10 cellular contexts compared by ENCODE assay signal in the genomic region with DNA sequence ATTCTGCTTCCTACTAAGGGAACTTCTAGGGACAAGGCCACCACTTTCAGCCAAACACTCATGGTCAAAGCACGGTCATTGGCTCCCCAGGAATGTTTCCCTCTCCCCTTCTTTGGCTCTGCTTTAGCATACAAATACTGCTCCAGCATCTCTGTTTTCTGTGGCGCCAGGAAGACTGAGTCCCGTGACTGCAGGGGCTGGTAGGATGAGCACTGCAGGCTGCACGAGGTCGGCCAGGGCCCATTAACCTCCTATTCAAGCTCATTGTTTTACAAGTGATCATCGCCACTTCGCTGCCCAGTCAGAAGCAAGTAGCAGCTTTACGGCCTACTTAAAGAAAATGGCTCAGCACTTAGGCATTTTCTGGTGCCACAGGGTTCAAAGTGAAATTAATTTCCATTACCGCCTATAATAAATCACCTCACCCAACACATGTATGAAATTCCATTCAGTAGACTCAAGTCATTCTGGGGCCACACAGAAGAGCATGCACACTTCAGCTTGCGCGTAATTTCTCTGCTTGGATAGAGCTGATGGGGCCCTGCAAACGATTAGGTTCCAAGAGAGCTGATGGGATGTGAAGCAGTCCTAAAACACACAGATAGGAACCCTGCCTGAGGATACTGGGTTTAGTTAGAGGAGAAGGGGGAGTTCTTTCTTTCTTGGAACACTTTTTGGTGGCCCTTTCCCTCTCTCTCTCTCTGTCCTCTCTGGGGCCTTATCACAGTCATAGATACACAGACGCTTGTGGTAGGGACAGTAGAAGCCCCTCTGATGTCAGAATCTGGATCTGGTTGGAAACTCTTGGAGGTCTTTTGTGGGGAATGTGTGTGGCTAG.
DNase-seq lines count a peak whose midpoint lies in the region; TF ChIP-seq lines count a peak whose summit lies in the region.
"Had no signal": no experiment of that assay in that cellular context is flagged by ENCODE, and none has a peak within 500 bp of the region (broad histone marks: within the 10 kb centered on the region; RNA-seq: fewer than 3 reads in every experiment).

No MANE protein-coding gene starts in this region.

- CTCF ChIA-PET in AG04449 (lab: Yijun Ruan, JAX), result interaction anchor here (1.3 to 2.4 kb wide), 5 partner anchors 94 to 596 kb away, joined by 3 to 8 read pairs (median 6); no protein-coding TSS in a partner anchor

- TF ChIP-seq CTCF in AG04449 (IDR thresholded peaks at IDR 0.05; ENCODE audit: insufficient read depth, low read length, missing control alignments) (no peak), kidney epithelial cell (IDR thresholded peaks at IDR 0.05; ENCODE audit: insufficient read depth, low read length, poor library complexity, severe bottlenecking) (no peak), BE2C (IDR thresholded peaks at IDR 0.05; ENCODE audit: low read depth, low read length) (no peak)

- no peaks in the 10 kb centered on the region for H3K27me3 ChIP-seq in kidney epithelial cell (ENCODE audit: control insufficient read depth, insufficient read depth, low read length)
- no peaks in the 10 kb centered on the region for H3K27me3 ChIP-seq in BE2C

- H3K9me3 ChIP-seq in BE2C, result no peaks in the 10 kb centered on the region

- DNase-seq in AG04449 (ENCODE audit: low read depth, low spot score) (peak; percentile 100), HPDE6-E6E7 (ENCODE audit: extremely low spot score) (peak; percentile 49), amniotic epithelial cell (ENCODE audit: low read depth) (peak; percentile 97), kidney epithelial cell (ENCODE audit: low read depth) (peak; percentile 96), BE2C (no peak), DMS153 treated with DMSO at 0.1 percent for 48 hours (lab: John Stamatoyannopoulos, UW; ENCODE audit: unreplicated experiment) (no peak), KG1 (lab: John Stamatoyannopoulos, UW) (no peak)
- DNase-seq in stimulated activated naive CD4-positive, alpha-beta T cell (lab: John Stamatoyannopoulos, UW), result no peak
- DNase-seq: activated CD4-positive, alpha-beta T cell treated with anti-CD3 and anti-CD28 coated beads for 48 hours; CD4-positive, CD25-positive, alpha-beta regulatory T cell had no signal

- H3K36me3 ChIP-seq in kidney epithelial cell (ENCODE audit: control insufficient read depth, insufficient read depth, low read length) (no peaks in the 10 kb centered on the region), BE2C (no peaks in the 10 kb centered on the region)

- H3K4me3 ChIP-seq in AG04449 (ENCODE audit: low read depth, low read length), result no peak overlapping the region
- H3K4me3 ChIP-seq in kidney epithelial cell (ENCODE audit: low read depth, low read length), result no peak overlapping the region
- no peak overlapping the region for H3K4me3 ChIP-seq in BE2C (ENCODE audit: low read depth, low read length)

- no peaks in the 10 kb centered on the region for H3K4me1 ChIP-seq in BE2C

- POLR2A ChIA-PET in AG04449 (lab: Yijun Ruan, JAX), result interaction anchor here (0.9 to 2.5 kb wide), 14 partner anchors 8 to 1402 kb away, joined by 3 to 35 read pairs (median 4); a partner anchor contains a TSS

Comparison
In these comparisons a context has a peak if more than half of its experiments do, and no peak if none do; other contexts are left out.
1. DNase-seq: peak in AG04449 (single experiment), HPDE6-E6E7 (single experiment), amniotic epithelial cell (single experiment) and kidney epithelial cell (single experiment); none in BE2C (single experiment), stimulated activated naive CD4-positive, alpha-beta T cell (0 of 6), DMS153 treated with DMSO at 0.1 percent for 48 hours (single experiment) and KG1 (single experiment).